ENCODE assay signal across 28 cellular contexts in genomic region chr1:17994046-17994445, GRCh38.
"Had no signal": no experiment of that assay in that cellular context is flagged by ENCODE, and none has a peak within 500 bp of the region (broad histone marks: within the 10 kb centered on the region; RNA-seq: fewer than 3 reads in every experiment).

No MANE protein-coding gene starts in this region.

- H2AFZ ChIP-seq: parathyroid adenoma had no signal

- H3K4me2 ChIP-seq: smooth muscle cell had no signal

- H3K9me3 ChIP-seq: esophagus squamous epithelium, heart right ventricle, neutrophil, thyroid gland, vagina had no signal

- H3K79me2 ChIP-seq: parathyroid adenoma had no signal

- FAIRE-seq: endometrium, islet of Langerhans had no signal

- H3K4me3 ChIP-seq: coronary artery, esophagus squamous epithelium, heart right ventricle, smooth muscle cell, thyroid gland, vagina had no signal

- H3K4me1 ChIP-seq: esophagus squamous epithelium, heart right ventricle, parathyroid adenoma, thyroid gland, vagina had no signal

- ATAC-seq: effector memory CD8-positive, alpha-beta T cell; heart right ventricle; left cardiac atrium; left ventricle myocardium superior; natural killer cell; sciatic nerve; stimulated activated naive CD8-positive, alpha-beta T cell treated with anti-CD3 and anti-CD28 coated beads, Interleukin-15, amount 100 ng/mL, for 72 hours had no signal

- DNase-seq: effector memory CD8-positive, alpha-beta T cell; erythroblast; esophagus squamous epithelium; foreskin melanocyte; glutamatergic neuron; heart right ventricle; hippocampal formation; left cardiac atrium; left ventricle myocardium superior; mesendoderm; midbrain; natural killer cell; stimulated activated CD4-positive, alpha-beta T cell treated with anti-CD3 and anti-CD28 coated beads, Interleukin-12 subunit alpha, Interleukin-12 subunit beta, amount 100 ng/mL, for 4 hours; stimulated activated CD4-positive, alpha-beta T cell treated with anti-CD3 and anti-CD28 coated beads, Interleukin-1b, Interleukin-23, amount 100 ng/mL, for 48 hours; stimulated activated CD4-positive, alpha-beta T cell treated with anti-CD3 and anti-CD28 coated beads, Interleukin-4, amount 100 ng/mL, for 1 hour; stimulated activated CD8-positive, alpha-beta memory T cell treated with anti-CD3 and anti-CD28 coated beads, Interleukin-4, amount 100 ng/mL, for 48 hours; stimulated activated naive CD4-positive, alpha-beta T cell; stimulated activated naive CD8-positive, alpha-beta T cell treated with anti-CD3 and anti-CD28 coated beads, Interleukin-15, amount 100 ng/mL, for 72 hours; thyroid gland; trophoblast cell had no signal

- H3K36me3 ChIP-seq: esophagus squamous epithelium, heart right ventricle, neutrophil, thyroid gland, vagina had no signal

- H3K9ac ChIP-seq: parathyroid adenoma had no signal

- H3K27me3 ChIP-seq: neutrophil, thyroid gland, vagina had no signal

- H3K27ac ChIP-seq: coronary artery, esophagus squamous epithelium, heart right ventricle, neutrophil, parathyroid adenoma, thyroid gland, vagina had no signal
